7 cellular contexts compared by ENCODE assay signal in the genomic region with DNA sequence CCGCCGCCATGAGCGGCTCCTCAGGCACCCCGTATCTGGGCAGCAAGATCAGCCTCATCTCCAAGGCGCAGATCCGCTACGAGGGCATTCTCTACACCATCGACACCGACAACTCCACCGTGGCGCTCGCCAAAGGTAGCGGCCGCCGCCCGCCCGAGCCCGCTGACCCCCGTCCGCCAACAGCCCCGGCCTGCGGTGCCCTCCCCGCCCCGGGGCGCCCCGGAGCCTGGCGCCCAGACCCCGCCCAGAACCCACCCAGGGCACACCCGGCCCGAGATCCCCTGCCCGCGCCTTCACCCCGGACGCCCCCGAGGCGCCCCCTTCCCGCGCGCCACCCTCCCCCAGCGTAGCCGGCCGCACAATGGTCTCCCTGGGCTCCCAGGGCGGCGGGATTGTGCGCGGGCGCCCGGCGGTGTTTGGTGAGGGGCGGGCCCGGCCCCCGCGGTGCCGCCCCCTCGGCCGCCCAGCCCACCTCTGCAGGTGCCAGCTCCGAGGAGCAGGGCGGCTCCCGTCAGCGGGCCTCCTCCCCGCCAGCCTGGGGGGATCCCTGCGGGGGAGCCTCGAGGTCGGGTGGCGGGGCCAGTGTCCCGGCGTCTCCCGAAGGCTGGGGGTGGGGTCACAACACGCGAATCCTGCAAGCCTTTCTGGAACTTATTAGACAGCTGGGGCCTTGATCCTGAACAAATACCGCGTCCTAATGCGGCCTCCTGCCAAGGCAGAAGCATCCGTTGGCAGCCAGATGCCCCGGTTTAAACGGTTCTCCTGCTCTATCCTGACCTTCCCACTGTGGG. TPM values are rescaled to one million over a fixed set of nuclear protein-coding genes. Genes with fewer than 3 reads are reported as not detected.
A peak's percentile ranks its signal among the peaks of the same experiment; 100 is the strongest.
DNase-seq lines count a peak whose midpoint lies in the region; ATAC-seq, FAIRE-seq and TF ChIP-seq lines count a peak whose summit lies in the region.

No MANE protein-coding gene starts in this region.

- no peak overlapping the region for H2BK20ac ChIP-seq in H1 (ENCODE audit: low read length)

- peak overlapping the region; percentile 80 for H3K4me3 ChIP-seq in GM23248
- H3K4me3 ChIP-seq in MM.1S (ENCODE audit: low read length), result peak overlapping the region; percentile 65
- H3K4me3 ChIP-seq in H1 (ENCODE audit: extremely low read depth in 1 of 4, insufficient read depth in 2 of 4, low read depth in 3 of 4, low read length in 4 of 4), result peak overlapping the region; percentile 65 to 98 (median 78)
- peak overlapping the region; percentile 52 to 72 for H3K4me3 ChIP-seq in uterus

- H3K36me3 ChIP-seq in GM23248 (ENCODE audit: low read depth) (peaks cover 21% of the 10 kb centered on the region; the same call in 1 of the 2 replicates), MM.1S (replicated peaks; ENCODE audit: insufficient read depth, low read length) (peaks cover 4% of the 10 kb centered on the region; the same call in 1 of the 2 replicates), H1 (ENCODE audit: control insufficient read depth in 2 of 4, insufficient read depth in 4 of 4, low read length in 3 of 4) (peaks cover 27 to 37% (median 29%) of the 10 kb centered on the region in 4 experiments), uterus (no peaks in the 10 kb centered on the region)

- in situ Hi-C loops in GM23248 (cut with MboI), result no loop called here

- H3K4me3 Mint-ChIP-seq in activated CD4-positive, alpha-beta T cell treated with anti-CD3 and anti-CD28 coated beads for 36 hours, result peak overlapping the region; percentile 80

- peak overlapping the region; percentile 82 for H3K9ac ChIP-seq in GM23248
- peak overlapping the region; percentile 53; the same call in 1 of the 2 replicates for H3K9ac ChIP-seq in MM.1S (ENCODE audit: low read length)
- peak overlapping the region; percentile 75 to 84 (median 82) for H3K9ac ChIP-seq in H1 (replicated peaks in 1 of 4; ENCODE audit: extremely low read depth in 1 of 4, low read depth in 3 of 4, low read length in 3 of 4)

- no peak overlapping the region for H3K56ac ChIP-seq in H1 (replicated peaks; ENCODE audit: insufficient read length, low read depth, low read length)

- peaks cover 5% of the 10 kb centered on the region; the same call in 1 of the 2 replicates for H3K23me2 ChIP-seq in H1 (ENCODE audit: low read depth, low read length)

- H2BK12ac ChIP-seq in H1 (ENCODE audit: low read depth, low read length), result no peak overlapping the region

- peaks cover 46% of the 10 kb centered on the region for H3K4me1 Mint-ChIP-seq in activated CD4-positive, alpha-beta T cell treated with anti-CD3 and anti-CD28 coated beads for 36 hours

- H3F3A ChIP-seq in GM23248 (ENCODE audit: insufficient read depth) (0 out of 2 replicates have a peak, but pooled peaks cover 7% of the 10 kb centered on the region), MM.1S (ENCODE audit: insufficient read depth, low read length) (peaks cover 6% of the 10 kb centered on the region; the same call in 1 of the 2 replicates)

- H3K9me3 ChIP-seq in GM23248 (ENCODE audit: low read depth) (no peaks in the 10 kb centered on the region), MM.1S (replicated peaks; ENCODE audit: insufficient read depth, low read length) (no peaks in the 10 kb centered on the region), H1 (ENCODE audit: insufficient read depth in 2 of 2, low read depth in 1 of 2, low read length in 1 of 2) (no peaks in the 10 kb centered on the region), uterus (no peaks in the 10 kb centered on the region)

- peak overlapping the region; percentile 47 for H3K27ac Mint-ChIP-seq in activated CD4-positive, alpha-beta T cell treated with anti-CD3 and anti-CD28 coated beads for 36 hours

- intact Hi-C loops in activated CD4-positive, alpha-beta T cell treated with anti-CD3 and anti-CD28 coated beads for 36 hours (cut with DNase I, micrococcal nuclease), result loop anchor here (1.0 to 5.0 kb wide), 16 partner anchors 19 to 1772 kb away; partner anchors contain the start of genes OSBPL2 (in 2 of the 2), ADRM1 (in 1 of the 2), DNAJC5 (in 1 of the 2) and GID8 (in 1 of the 2)
- intact Hi-C loops in uterus (cut with DNase I; ENCODE audit: low total_unique reads), result loop anchor here (10.0 kb wide), 1 partner anchor 58 kb away; the partner anchor contains the start of gene TAF4

- FAIRE-seq in GM12891 (lab: Jason Lieb, UNC), result no peak
- FAIRE-seq in H1 (lab: Jason Lieb, UNC), result no peak

- H2BK120ac ChIP-seq in H1 (replicated peaks; ENCODE audit: low read depth, low read length), result no peak overlapping the region

- H2AK5ac ChIP-seq in H1 (ENCODE audit: low read depth, low read length), result no peak overlapping the region

- H3K27me3 ChIP-seq in GM23248 (replicated peaks; ENCODE audit: insufficient read depth) (peaks cover 4% of the 10 kb centered on the region; the same call in 1 of the 2 replicates), MM.1S (replicated peaks; ENCODE audit: insufficient read depth, low read length) (peaks cover 11% of the 10 kb centered on the region; the same call in 1 of the 2 replicates), H1 (replicated peaks in 1 of 4; ENCODE audit: control insufficient read depth in 3 of 4, extremely low read depth in 1 of 4, insufficient read depth in 3 of 4, low read length in 3 of 4) (no peaks in the 10 kb centered on the region; a peak in 1 of 7 replicates), uterus (no peaks in the 10 kb centered on the region)

- H4K8ac ChIP-seq in H1 (ENCODE audit: extremely low read depth, insufficient read depth, low read length), result 0 out of 2 replicates have a peak overlapping the region, but pooled peaks have one; percentile 12

- no peak overlapping the region; the same call in 1 of the 2 replicates for H2BK5ac ChIP-seq in H1 (ENCODE audit: low read depth, low read length)

- peak overlapping the region; percentile 81 for H3K4me2 ChIP-seq in GM23248 (ENCODE audit: unreplicated experiment)
- peak overlapping the region; percentile 91; the same call in 1 of the 2 replicates for H3K4me2 ChIP-seq in MM.1S (ENCODE audit: low read depth, low read length)
- peak overlapping the region; percentile 81 to 86 for H3K4me2 ChIP-seq in H1 (ENCODE audit: insufficient read depth in 1 of 2, low read depth in 2 of 2, low read length in 2 of 2)

- peak overlapping the region; percentile 91 for H4K91ac ChIP-seq in H1 (replicated peaks; ENCODE audit: insufficient read length, low read length)

- peak overlapping the region; percentile 83; the same call in 1 of the 2 replicates for H3K18ac ChIP-seq in H1 (ENCODE audit: extremely low read depth, low read length)

- H4K20me1 ChIP-seq in GM23248 (ENCODE audit: insufficient read depth) (peaks cover 12% of the 10 kb centered on the region; the same call in 1 of the 2 replicates), MM.1S (ENCODE audit: insufficient read depth, low read length) (peaks cover 10% of the 10 kb centered on the region; the same call in 1 of the 2 replicates), H1 (replicated peaks in 1 of 2; ENCODE audit: control insufficient read depth in 1 of 2, insufficient read depth in 2 of 2, low read length in 2 of 2) (peaks cover 24 to 27% of the 10 kb centered on the region in 2 experiments)

- peaks cover 18% of the 10 kb centered on the region for H3K79me1 ChIP-seq in H1 (ENCODE audit: low read depth, low read length)

- no peak overlapping the region for H3K4ac ChIP-seq in H1 (replicated peaks; ENCODE audit: insufficient read length, low read depth, low read length)

- no peak for TF ChIP-seq RAD21 in H1 (IDR thresholded peaks at IDR 0.05 in 1 of 2, conservative IDR thresholded peaks at IDR 0.05 in 1 of 2; ENCODE audit: low read depth in 2 of 2, low read length in 2 of 2)

- peaks cover 41% of the 10 kb centered on the region for H3K79me2 ChIP-seq in GM23248 (ENCODE audit: insufficient read depth)
- H3K79me2 ChIP-seq in MM.1S (ENCODE audit: low read length), result peaks cover 31% of the 10 kb centered on the region
- peaks cover 13 to 36% of the 10 kb centered on the region in 2 experiments for H3K79me2 ChIP-seq in H1 (ENCODE audit: control insufficient read depth in 1 of 2, insufficient read depth in 2 of 2, low read length in 2 of 2)

- TF ChIP-seq POLR2A in GM12891 (IDR thresholded peaks at IDR 0.05; ENCODE audit: low read depth, low read length) (no peak), H1 (IDR thresholded peaks at IDR 0.05; ENCODE audit: control extremely low read depth in 1 of 2, low read depth in 2 of 2, low read length in 2 of 2) (no peak), uterus (IDR thresholded peaks at IDR 0.05) (peak in 1 of 2 donors; percentile 2)

- 1% methylated on average over 29 to 75 of the region's 76 CpGs for WGBS in GM23248 (ENCODE audit: low coverage in 1 of 2, low lambda C conversion rate in 2 of 2, missing lambda C conversion rate in 2 of 2), 2 experiments
- WGBS in H1 (ENCODE audit: extremely low coverage in 1 of 2, insufficient coverage in 1 of 2, insufficient read length in 1 of 2, insufficient replicate concordance in 2 of 2, low coverage in 1 of 2, low lambda C conversion rate in 2 of 2, missing lambda C conversion rate in 1 of 2), 2 experiments, result 4% methylated on average over 32 of the region's 76 CpGs; no CpG with 5 or more reads in 1 of the 2 experiments

- DNase-seq in GM12891 (ENCODE audit: insufficient read length, low spot score) (peak; percentile 61), GM23248 (peak; percentile 69), MM.1S (peak; percentile 58), H1 (ENCODE audit: low read depth in 1 of 2, low spot score in 2 of 2) (no peak), myocyte (ENCODE audit: low read depth) (peak; percentile 74), uterus (peak; percentile 43 to 45)
- DNase-seq in activated CD4-positive, alpha-beta T cell treated with anti-CD3 and anti-CD28 coated beads for 36 hours, result peak; percentile 54

- H2AFZ ChIP-seq in GM23248 (peak overlapping the region; percentile 66; the same call in 1 of the 2 replicates), MM.1S (ENCODE audit: low read length) (no peak overlapping the region), H1 (ENCODE audit: low read length) (no peak overlapping the region)

- H4K5ac ChIP-seq in H1 (ENCODE audit: insufficient read length, low read depth, low read length), result peak overlapping the region; percentile 54

- H3K14ac ChIP-seq in H1 (ENCODE audit: insufficient read length), result no peak overlapping the region

- no peaks in the 10 kb centered on the region for H3K27me3 Mint-ChIP-seq in activated CD4-positive, alpha-beta T cell treated with anti-CD3 and anti-CD28 coated beads for 36 hours

- no peak for TF ChIP-seq EP300 in H1 (IDR thresholded peaks at IDR 0.05; ENCODE audit: borderline replicate concordance in 1 of 2, low read depth in 2 of 2, low read length in 2 of 2)

- peaks cover 11% of the 10 kb centered on the region for H3K4me1 ChIP-seq in GM23248 (ENCODE audit: insufficient read depth)
- peaks cover 11% of the 10 kb centered on the region for H3K4me1 ChIP-seq in MM.1S (ENCODE audit: low read length)
- H3K4me1 ChIP-seq in H1 (replicated peaks in 1 of 4; ENCODE audit: control insufficient read depth in 3 of 4, insufficient read depth in 4 of 4, low read length in 3 of 4), result peaks cover 4 to 13% (median 7%) of the 10 kb centered on the region in 4 experiments
- H3K4me1 ChIP-seq in uterus, result peaks cover 5 to 11% of the 10 kb centered on the region in 2 donors

- no peaks in the 10 kb centered on the region for H3K9me2 ChIP-seq in GM23248 (ENCODE audit: insufficient read depth)
- no peaks in the 10 kb centered on the region for H3K9me2 ChIP-seq in MM.1S (replicated peaks; ENCODE audit: insufficient read depth, low read length)

- CTCF ChIA-PET in activated CD4-positive, alpha-beta T cell treated with anti-CD3 and anti-CD28 coated beads for 36 hours (lab: Charles Lee), result interaction anchor here (1.1 to 2.4 kb wide), 3 partner anchors 13 to 50 kb away, joined by 4 to 8 read pairs (median 5); no protein-coding TSS in a partner anchor
- CTCF ChIA-PET in H1 (lab: Charles Lee; ENCODE audit: partially characterized antibody), result interaction anchor here (2.2 to 5.4 kb wide), 3 partner anchors 11 to 112 kb away, joined by 8 to 57 read pairs (median 13); no protein-coding TSS in a partner anchor

- peaks cover 31% of the 10 kb centered on the region for H3K36me3 Mint-ChIP-seq in activated CD4-positive, alpha-beta T cell treated with anti-CD3 and anti-CD28 coated beads for 36 hours (ENCODE audit: low read depth)

- H3K23ac ChIP-seq in H1 (ENCODE audit: insufficient read length), result no peak overlapping the region

- H2BK15ac ChIP-seq in H1 (ENCODE audit: low read length), result no peak overlapping the region

- no peak for ATAC-seq in activated CD4-positive, alpha-beta T cell treated with anti-CD3 and anti-CD28 coated beads for 36 hours

- no peak for TF ChIP-seq CTCF in MM.1S (IDR thresholded peaks at IDR 0.05; ENCODE audit: low read length)
- TF ChIP-seq CTCF in H1 (IDR thresholded peaks at IDR 0.05; ENCODE audit: control extremely low read depth in 1 of 3, insufficient read depth in 1 of 3, low read depth in 1 of 3, low read length in 3 of 3), result no peak
- no peak for TF ChIP-seq CTCF in uterus (IDR thresholded peaks at IDR 0.05)

- no peaks in the 10 kb centered on the region for H3K9me3 Mint-ChIP-seq in activated CD4-positive, alpha-beta T cell treated with anti-CD3 and anti-CD28 coated beads for 36 hours (ENCODE audit: low read depth)

- H3K27ac ChIP-seq in GM23248 (peak overlapping the region; percentile 63), MM.1S (ENCODE audit: low read length) (no peak overlapping the region), H1 (ENCODE audit: low read depth, low read length) (peak overlapping the region; percentile 34; the same call in 1 of the 2 replicates), uterus (peak overlapping the region; percentile 89 to 90)

- POLR2A ChIA-PET in activated CD4-positive, alpha-beta T cell treated with anti-CD3 and anti-CD28 coated beads for 36 hours (lab: Charles Lee), result interaction anchor here (1.4 kb wide), 1 partner anchor 57 kb away, joined by 3 read pairs; the partner anchor contains the start of gene TAF4
- POLR2A ChIA-PET in H1 (lab: Charles Lee; ENCODE audit: partially characterized antibody), result interaction anchor here (1.1 to 12.2 kb wide), 11 partner anchors 12 to 114 kb away, joined by 3 to 125 read pairs (median 4); partner anchors contain the start of genes PSMA7, SS18L1 and TAF4

RNA-seq across cellular contexts. Expression of gene LSM14B, which starts 0.6 kb away (rescaled TPM):
- polyA plus RNA-seq in GM12891 (2012; ENCODE audit: low read depth, missing spikeins), result 23.3 TPM
- 28.0 and 30.0 TPM in 2 replicates for total RNA-seq in GM23248 (2014; rRNA removed; shearing (Covaris generic))
- polyA plus RNA-seq in GM23248 (2016; fragmentation: Nextera tagmentation; extraction: Ambion mirVana) (1.0 and 1.3 TPM in 2 replicates), H1 (2011; rRNA removed) (58.3 and 93.9 TPM in 2 replicates)
- 10 to 100 TPM; 38.7 TPM for total RNA-seq in activated CD4-positive, alpha-beta T cell treated with anti-CD3 and anti-CD28 coated beads for 36 hours
- 65.6 and 70.0 TPM in 2 replicates for total RNA-seq in H1 (2021; fragmentation: NEBNext Ultra II Directional; extraction: Animal tissue kit (Norgen Biotek cat#: 25700))
- 55.5 TPM for polyA plus RNA-seq in H1 (2011; cell fraction: cytosol; rRNA removed)
- polyA plus RNA-seq in H1 (2011; cell fraction: nucleus; rRNA removed), result 80.3 TPM
- 62.5 to 71.2 TPM (median 67.6 TPM) in 4 replicates for polyA plus RNA-seq in H1 (2012, experiment 1 of 2)
- 24.0 TPM for polyA plus RNA-seq in H1 (2012, experiment 2 of 2)
- polyA plus RNA-seq in H1 (2013, experiment 1 of 2), result 46.2 TPM
- 45.5 TPM for polyA plus RNA-seq in H1 (2013, experiment 2 of 2)
- polyA minus RNA-seq in H1 (2011; rRNA and poly(A)+ RNA removed), result 51.4 and 62.8 TPM in 2 replicates
- polyA minus RNA-seq in H1 (2011; cell fraction: cytosol; rRNA and poly(A)+ RNA removed), result 40.5 TPM
- 38.9 TPM for polyA minus RNA-seq in H1 (2011; cell fraction: nucleus; rRNA and poly(A)+ RNA removed)
- total RNA-seq in myocyte (84.8 and 93.7 TPM in 2 replicates), uterus (10 to 100 TPM in 3 of 4 donors, 1 to 10 TPM in 1; 3.1 to 56.8 (median 45.9) TPM)
- 41.6 TPM for polyA plus RNA-seq in myocyte (2012)

RNA-seq across cellular contexts. Expression of gene PSMA7, which starts 20.3 kb away (rescaled TPM):
- 269 TPM for polyA plus RNA-seq in GM12891 (2012; ENCODE audit: low read depth, missing spikeins)
- 268 and 308 TPM in 2 replicates for total RNA-seq in GM23248 (2014; rRNA removed; shearing (Covaris generic))
- polyA plus RNA-seq in GM23248 (2016; fragmentation: Nextera tagmentation; extraction: Ambion mirVana) (488 and 493 TPM in 2 replicates), H1 (2011; rRNA removed) (607 and 648 TPM in 2 replicates)
- total RNA-seq in activated CD4-positive, alpha-beta T cell treated with anti-CD3 and anti-CD28 coated beads for 36 hours, result 100 to 1,000 TPM; 208 to 296 TPM
- 339 and 361 TPM in 2 replicates for total RNA-seq in H1 (2021; fragmentation: NEBNext Ultra II Directional; extraction: Animal tissue kit (Norgen Biotek cat#: 25700))
- polyA plus RNA-seq in H1 (2011; cell fraction: cytosol; rRNA removed), result 619 TPM
- polyA plus RNA-seq in H1 (2011; cell fraction: nucleus; rRNA removed), result 429 TPM
- 276 to 407 TPM (median 389 TPM) in 4 replicates for polyA plus RNA-seq in H1 (2012, experiment 1 of 2)
- 325 TPM for polyA plus RNA-seq in H1 (2012, experiment 2 of 2)
- polyA plus RNA-seq in H1 (2013, experiment 1 of 2), result 550 TPM
- polyA plus RNA-seq in H1 (2013, experiment 2 of 2), result 519 TPM
- polyA minus RNA-seq in H1 (2011; rRNA and poly(A)+ RNA removed), result 194 and 202 TPM in 2 replicates
- polyA minus RNA-seq in H1 (2011; cell fraction: cytosol; rRNA and poly(A)+ RNA removed), result 110 TPM
- 72.4 TPM for polyA minus RNA-seq in H1 (2011; cell fraction: nucleus; rRNA and poly(A)+ RNA removed)
- total RNA-seq in myocyte (334 and 371 TPM in 2 replicates), uterus (100 to 1,000 TPM; 145 to 214 (median 162) TPM)
- polyA plus RNA-seq in myocyte (2012), result 317 TPM

RNA-seq across cellular contexts. Expression of gene SS18L1, which starts 20.7 kb away (rescaled TPM):
- 3.4 TPM for polyA plus RNA-seq in GM12891 (2012; ENCODE audit: low read depth, missing spikeins)
- 7.5 and 8.8 TPM in 2 replicates for total RNA-seq in GM23248 (2014; rRNA removed; shearing (Covaris generic))
- polyA plus RNA-seq in GM23248 (2016; fragmentation: Nextera tagmentation; extraction: Ambion mirVana), result 1.5 and 2.3 TPM in 2 replicates
- total RNA-seq in activated CD4-positive, alpha-beta T cell treated with anti-CD3 and anti-CD28 coated beads for 36 hours, result 10 to 100 TPM; 14.3 to 16.6 TPM
- total RNA-seq in H1 (2021; fragmentation: NEBNext Ultra II Directional; extraction: Animal tissue kit (Norgen Biotek cat#: 25700)), result 22.4 and 28.4 TPM in 2 replicates
- 29.7 and 36.6 TPM in 2 replicates for polyA plus RNA-seq in H1 (2011; rRNA removed)
- polyA plus RNA-seq in H1 (2011; cell fraction: cytosol; rRNA removed), result 30.1 TPM
- 83.9 TPM for polyA plus RNA-seq in H1 (2011; cell fraction: nucleus; rRNA removed)
- polyA plus RNA-seq in H1 (2012, experiment 1 of 2), result 18.9 to 24.1 TPM (median 19.8 TPM) in 4 replicates
- polyA plus RNA-seq in H1 (2012, experiment 2 of 2), result 3.0 TPM
- polyA plus RNA-seq in H1 (2013, experiment 1 of 2), result 12.9 TPM
- polyA plus RNA-seq in H1 (2013, experiment 2 of 2), result 12.2 TPM
- 16.5 and 24.4 TPM in 2 replicates for polyA minus RNA-seq in H1 (2011; rRNA and poly(A)+ RNA removed)
- polyA minus RNA-seq in H1 (2011; cell fraction: cytosol; rRNA and poly(A)+ RNA removed), result 33.8 TPM
- 29.1 TPM for polyA minus RNA-seq in H1 (2011; cell fraction: nucleus; rRNA and poly(A)+ RNA removed)
- 19.3 and 22.6 TPM in 2 replicates for total RNA-seq in myocyte
- 10.5 TPM for polyA plus RNA-seq in myocyte (2012)
- 10 to 100 TPM in 2 of 4 donors, 1 to 10 TPM in 1, under 1 TPM in 1; 0.51 to 21.7 (median 12.8) TPM for total RNA-seq in uterus

RNA-seq across cellular contexts. Expression of gene TAF4, which starts 57.2 kb away (rescaled TPM):
- polyA plus RNA-seq in GM12891 (2012; ENCODE audit: low read depth, missing spikeins), result 8.1 TPM
- total RNA-seq in GM23248 (2014; rRNA removed; shearing (Covaris generic)), result 2.9 and 4.2 TPM in 2 replicates
- polyA plus RNA-seq in GM23248 (2016; fragmentation: Nextera tagmentation; extraction: Ambion mirVana) (0.80 and 1.4 TPM in 2 replicates), H1 (2011; rRNA removed) (16.0 and 25.8 TPM in 2 replicates)
- total RNA-seq in activated CD4-positive, alpha-beta T cell treated with anti-CD3 and anti-CD28 coated beads for 36 hours, result 10 to 100 TPM; 15.4 to 27.1 TPM
- total RNA-seq in H1 (2021; fragmentation: NEBNext Ultra II Directional; extraction: Animal tissue kit (Norgen Biotek cat#: 25700)), result 30.1 and 33.0 TPM in 2 replicates
- polyA plus RNA-seq in H1 (2011; cell fraction: cytosol; rRNA removed), result 12.2 TPM
- polyA plus RNA-seq in H1 (2011; cell fraction: nucleus; rRNA removed), result 17.4 TPM
- polyA plus RNA-seq in H1 (2012, experiment 1 of 2), result 17.8 to 35.7 TPM (median 25.0 TPM) in 4 replicates
- 9.2 TPM for polyA plus RNA-seq in H1 (2012, experiment 2 of 2)
- polyA plus RNA-seq in H1 (2013, experiment 1 of 2), result 24.0 TPM
- polyA plus RNA-seq in H1 (2013, experiment 2 of 2), result 19.7 TPM
- 4.3 and 4.6 TPM in 2 replicates for polyA minus RNA-seq in H1 (2011; rRNA and poly(A)+ RNA removed)
- polyA minus RNA-seq in H1 (2011; cell fraction: cytosol; rRNA and poly(A)+ RNA removed), result 34.5 TPM
- 16.3 TPM for polyA minus RNA-seq in H1 (2011; cell fraction: nucleus; rRNA and poly(A)+ RNA removed)
- total RNA-seq in myocyte (6.4 and 7.8 TPM in 2 replicates), uterus (10 to 100 TPM in 2 of 4 donors, 1 to 10 TPM in 2; 6.2 to 37.6 (median 10.7) TPM)
- 5.0 TPM for polyA plus RNA-seq in myocyte (2012)

RNA-seq across cellular contexts. Expression of gene MTG2, which starts 60.0 kb away (rescaled TPM):
- polyA plus RNA-seq in GM12891 (2012; ENCODE audit: low read depth, missing spikeins), result 19.5 TPM
- 20.2 and 30.5 TPM in 2 replicates for total RNA-seq in GM23248 (2014; rRNA removed; shearing (Covaris generic))
- polyA plus RNA-seq in GM23248 (2016; fragmentation: Nextera tagmentation; extraction: Ambion mirVana) (17.3 and 17.5 TPM in 2 replicates), H1 (2011; rRNA removed) (14.4 and 24.7 TPM in 2 replicates)
- 10 to 100 TPM; 38.0 to 44.9 TPM for total RNA-seq in activated CD4-positive, alpha-beta T cell treated with anti-CD3 and anti-CD28 coated beads for 36 hours
- total RNA-seq in H1 (2021; fragmentation: NEBNext Ultra II Directional; extraction: Animal tissue kit (Norgen Biotek cat#: 25700)), result 22.8 and 24.1 TPM in 2 replicates
- polyA plus RNA-seq in H1 (2011; cell fraction: cytosol; rRNA removed), result 18.4 TPM
- 19.7 TPM for polyA plus RNA-seq in H1 (2011; cell fraction: nucleus; rRNA removed)
- polyA plus RNA-seq in H1 (2012, experiment 1 of 2), result 17.7 to 22.3 TPM (median 18.6 TPM) in 4 replicates
- polyA plus RNA-seq in H1 (2012, experiment 2 of 2), result 18.3 TPM
- 23.6 TPM for polyA plus RNA-seq in H1 (2013, experiment 1 of 2)
- polyA plus RNA-seq in H1 (2013, experiment 2 of 2), result 23.9 TPM
- polyA minus RNA-seq in H1 (2011; rRNA and poly(A)+ RNA removed), result 7.7 and 10.8 TPM in 2 replicates
- 8.8 TPM for polyA minus RNA-seq in H1 (2011; cell fraction: cytosol; rRNA and poly(A)+ RNA removed)
- polyA minus RNA-seq in H1 (2011; cell fraction: nucleus; rRNA and poly(A)+ RNA removed), result 12.1 TPM
- total RNA-seq in myocyte (35.1 and 39.5 TPM in 2 replicates), uterus (10 to 100 TPM in 3 of 4 donors, under 1 TPM in 1; 0.59 to 38.5 (median 22.7) TPM)
- polyA plus RNA-seq in myocyte (2012), result 31.2 TPM

Comparison
In these comparisons a context has a peak if more than half of its experiments do, and no peak if none do; other contexts are left out.
1. DNase-seq: peak in GM12891 (single experiment), GM23248 (single experiment), MM.1S (single experiment), activated CD4-positive, alpha-beta T cell treated with anti-CD3 and anti-CD28 coated beads for 36 hours (single experiment), myocyte (single experiment) and uterus (2 of 2); none in H1 (0 of 2).
2. Peak in every context shown above with its lines, with median percentiles within 50 percentile points of each other: H3K4me2 ChIP-seq, H3K4me3 ChIP-seq and H3K9ac ChIP-seq.